ENCODE assay signal across 19 cellular contexts in genomic region chr12:6110006-6110405, GRCh38. TPM values are rescaled to one million over a fixed set of nuclear protein-coding genes. Genes with fewer than 3 reads are reported as not detected.
"Had no signal": no experiment of that assay in that cellular context is flagged by ENCODE, and none has a peak within 500 bp of the region (broad histone marks: within the 10 kb centered on the region; RNA-seq: fewer than 3 reads in every experiment).

No MANE protein-coding gene starts in this region.

- H3K27me3 ChIP-seq: body of pancreas, hepatocyte, spleen, testis had no signal

- DNase-seq: activated B cell treated with CpG ODN at 0.5 μM for 24 hours; activated CD4-positive, alpha-beta memory T cell treated with anti-CD3 and anti-CD28 coated beads, Interleukin-2, amount 10 ng/mL, durations not matched to agents 7 days and 5 days; activated CD4-positive, alpha-beta T cell treated with anti-CD3 and anti-CD28 coated beads for 4 hours; activated CD8-positive, alpha-beta memory T cell treated with anti-CD3 and anti-CD28 coated beads, Interleukin-2, amount 10 ng/mL, durations not matched to agents 7 days and 5 days; amniotic stem cell; body of pancreas; central memory CD4-positive, alpha-beta T cell; posterior cingulate gyrus; retina; spleen; stimulated activated CD4-positive, alpha-beta T cell treated with anti-CD3 and anti-CD28 coated beads, Interleukin-4, amount 100 ng/mL, for 4 hours; T-cell; testis had no signal

- H3K27ac ChIP-seq: body of pancreas, hepatocyte, spleen, testis had no signal

- H3K9me3 Mint-ChIP-seq: activated CD4-positive, alpha-beta memory T cell treated with anti-CD3 and anti-CD28 coated beads, Interleukin-2, amount 10 ng/mL, durations not matched to agents 7 days and 5 days; stimulated activated memory B cell treated with anti-CD40 and anti-IgM and Interleukin-4, amounts not matched to agents 10 μg/mL and 1 μg/mL and 100 μg/mL, for 72 hours had no signal

- H3K27ac Mint-ChIP-seq: activated B cell treated with CpG ODN at 0.5 μM for 24 hours; activated CD4-positive, alpha-beta memory T cell treated with anti-CD3 and anti-CD28 coated beads, Interleukin-2, amount 10 ng/mL, durations not matched to agents 7 days and 5 days; activated CD8-positive, alpha-beta memory T cell treated with anti-CD3 and anti-CD28 coated beads, Interleukin-2, amount 10 ng/mL, durations not matched to agents 7 days and 5 days; activated naive CD8-positive, alpha-beta T cell; mesothelial cell of epicardium; nephron; stimulated activated memory B cell treated with anti-CD40 and anti-IgM and Interleukin-4, amounts not matched to agents 10 μg/mL and 1 μg/mL and 100 μg/mL, for 72 hours; T-cell; type B pancreatic cell had no signal

- H3K36me3 Mint-ChIP-seq: activated CD8-positive, alpha-beta memory T cell treated with anti-CD3 and anti-CD28 coated beads, Interleukin-2, amount 10 ng/mL, durations not matched to agents 7 days and 5 days; mesothelial cell of epicardium; stimulated activated memory B cell treated with anti-CD40 and anti-IgM and Interleukin-4, amounts not matched to agents 10 μg/mL and 1 μg/mL and 100 μg/mL, for 72 hours; T-cell; type B pancreatic cell had no signal

- ATAC-seq: activated CD8-positive, alpha-beta memory T cell treated with anti-CD3 and anti-CD28 coated beads, Interleukin-2, amount 10 ng/mL, durations not matched to agents 7 days and 5 days; body of pancreas; stimulated activated memory B cell treated with anti-CD40 and anti-IgM and Interleukin-4, amounts not matched to agents 10 μg/mL and 1 μg/mL and 100 μg/mL, for 72 hours; T-cell had no signal

- H3K4me1 Mint-ChIP-seq: activated B cell treated with CpG ODN at 0.5 μM for 24 hours; activated CD4-positive, alpha-beta memory T cell treated with anti-CD3 and anti-CD28 coated beads, Interleukin-2, amount 10 ng/mL, durations not matched to agents 7 days and 5 days; activated CD8-positive, alpha-beta memory T cell treated with anti-CD3 and anti-CD28 coated beads, Interleukin-2, amount 10 ng/mL, durations not matched to agents 7 days and 5 days; mesothelial cell of epicardium; nephron; stimulated activated memory B cell treated with anti-CD40 and anti-IgM and Interleukin-4, amounts not matched to agents 10 μg/mL and 1 μg/mL and 100 μg/mL, for 72 hours; T-cell had no signal

- H3K4me3 ChIP-seq: body of pancreas, hepatocyte, spleen, testis had no signal

- H3K27me3 Mint-ChIP-seq: activated naive CD8-positive, alpha-beta T cell; T-cell had no signal

- H3K4me3 Mint-ChIP-seq: activated B cell treated with CpG ODN at 0.5 μM for 24 hours; activated CD4-positive, alpha-beta memory T cell treated with anti-CD3 and anti-CD28 coated beads, Interleukin-2, amount 10 ng/mL, durations not matched to agents 7 days and 5 days; activated CD8-positive, alpha-beta memory T cell treated with anti-CD3 and anti-CD28 coated beads, Interleukin-2, amount 10 ng/mL, durations not matched to agents 7 days and 5 days; activated naive CD8-positive, alpha-beta T cell; mesothelial cell of epicardium; nephron; stimulated activated memory B cell treated with anti-CD40 and anti-IgM and Interleukin-4, amounts not matched to agents 10 μg/mL and 1 μg/mL and 100 μg/mL, for 72 hours; T-cell; type B pancreatic cell had no signal

- H3K9me3 ChIP-seq: body of pancreas, testis had no signal

- H3K4me1 ChIP-seq: body of pancreas, testis had no signal

RNA-seq across cellular contexts. Expression of gene VWF, which starts 14.5 kb away (rescaled TPM):
- total RNA-seq: activated B cell treated with CpG ODN at 0.5 μM for 24 hours; activated CD4-positive, alpha-beta memory T cell treated with anti-CD3 and anti-CD28 coated beads, Interleukin-2, amount 10 ng/mL, durations not matched to agents 7 days and 5 days had no signal
